Comparison of ENCODE assay signal across 9 cellular contexts in the genomic region with DNA sequence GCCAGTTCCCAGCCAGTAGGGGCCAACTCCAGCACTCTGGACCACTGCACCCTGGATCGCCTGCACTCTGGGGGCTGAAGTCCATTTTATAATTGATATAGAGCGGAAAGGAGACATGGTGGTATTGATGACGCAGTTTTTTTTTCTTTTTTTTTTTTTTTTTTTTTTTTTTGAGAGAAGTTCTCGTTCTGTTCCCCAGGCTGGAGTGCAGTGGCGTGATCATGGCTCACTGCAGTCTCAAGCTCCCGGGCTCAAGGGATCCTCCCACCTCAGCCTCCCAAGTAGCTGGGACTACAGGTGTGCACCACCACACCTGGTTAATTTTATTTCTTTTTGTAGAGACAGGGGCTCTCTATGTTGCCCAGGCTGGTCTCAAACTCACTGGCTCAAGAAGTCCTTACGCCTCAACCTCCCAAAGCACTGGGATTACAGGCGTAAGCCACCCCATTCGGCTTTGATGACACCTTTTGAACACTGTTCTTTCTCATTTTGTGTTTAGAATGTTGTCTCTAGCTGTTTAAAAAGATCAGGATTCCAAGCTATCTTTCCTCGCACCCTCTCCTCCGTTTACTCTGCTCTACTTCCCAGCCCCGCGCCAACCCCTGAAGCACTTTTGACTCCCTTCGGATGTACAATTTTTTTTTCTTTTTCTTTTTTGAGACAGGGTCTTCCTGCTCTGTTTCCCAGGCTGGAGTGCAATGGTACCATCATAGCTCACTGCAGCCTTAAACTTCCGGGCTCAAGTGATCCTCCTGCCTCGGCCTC. TPM values are rescaled to one million over a fixed set of nuclear protein-coding genes. Genes with fewer than 3 reads are reported as not detected.
DNase-seq lines count a peak whose midpoint lies in the region; TF ChIP-seq lines count a peak whose summit lies in the region.
"Had no signal": no experiment of that assay in that cellular context is flagged by ENCODE, and none has a peak within 500 bp of the region (broad histone marks: within the 10 kb centered on the region; RNA-seq: fewer than 3 reads in every experiment).

No MANE protein-coding gene starts in this region.

- H3K9me3 Mint-ChIP-seq in T-helper 1 cell treated with Interleukin-12 subunit alpha and Interleukin-12 subunit beta and Interleukin-4 antibody, amounts not matched to agents 30 μg/mL and 1 μg/mL, for 36 hours, result no peaks in the 10 kb centered on the region
- no peaks in the 10 kb centered on the region for H3K9me3 Mint-ChIP-seq in activated CD4-positive, alpha-beta memory T cell treated with anti-CD3 and anti-CD28 coated beads, Interleukin-2, amount 10 ng/mL, durations not matched to agents 7 days and 5 days
- peaks cover 0 to 2% (median 0%) of the 10 kb centered on the region in 6 donors for H3K9me3 Mint-ChIP-seq in immature natural killer cell
- no peaks in the 10 kb centered on the region for H3K9me3 Mint-ChIP-seq in endothelial cell (ENCODE audit: unreplicated experiment)

- no peak for DNase-seq in T-helper 1 cell
- DNase-seq in activated CD4-positive, alpha-beta memory T cell treated with anti-CD3 and anti-CD28 coated beads, Interleukin-2, amount 10 ng/mL, durations not matched to agents 7 days and 5 days, result no peak
- DNase-seq in immature natural killer cell, result no peak
- no peak for DNase-seq in AG08395 (ENCODE audit: low spot score)
- DNase-seq in endothelial cell (ENCODE audit: low spot score), result no peak
- DNase-seq in WERI-Rb-1, result no peak

- peak overlapping the region; percentile 30 to 82 (median 73) for H3K4me3 ChIP-seq in subcutaneous abdominal adipose tissue (ENCODE audit: low read depth in 1 of 5, low read length in 5 of 5)
- no peak overlapping the region for H3K4me3 ChIP-seq in WERI-Rb-1 (ENCODE audit: low read depth, low read length)

- peak overlapping the region; percentile 99 for H3K27ac Mint-ChIP-seq in T-helper 1 cell treated with Interleukin-12 subunit alpha and Interleukin-12 subunit beta and Interleukin-4 antibody, amounts not matched to agents 30 μg/mL and 1 μg/mL, for 36 hours
- peak overlapping the region; percentile 97 for H3K27ac Mint-ChIP-seq in activated CD4-positive, alpha-beta memory T cell treated with anti-CD3 and anti-CD28 coated beads, Interleukin-2, amount 10 ng/mL, durations not matched to agents 7 days and 5 days
- H3K27ac Mint-ChIP-seq in immature natural killer cell (peak overlapping the region; percentile 94 to 99 (median 96)), endothelial cell (ENCODE audit: unreplicated experiment) (no peak overlapping the region)

- no peak for TF ChIP-seq CTCF in endothelial cell (IDR thresholded peaks at IDR 0.05; ENCODE audit: unreplicated experiment)
- no peak for TF ChIP-seq CTCF in WERI-Rb-1 (IDR thresholded peaks at IDR 0.05; ENCODE audit: low read depth, low read length)

- H3K36me3 Mint-ChIP-seq in T-helper 1 cell treated with Interleukin-12 subunit alpha and Interleukin-12 subunit beta and Interleukin-4 antibody, amounts not matched to agents 30 μg/mL and 1 μg/mL, for 36 hours (ENCODE audit: low read depth), result peaks cover 36% of the 10 kb centered on the region
- H3K36me3 Mint-ChIP-seq in activated CD4-positive, alpha-beta memory T cell treated with anti-CD3 and anti-CD28 coated beads, Interleukin-2, amount 10 ng/mL, durations not matched to agents 7 days and 5 days (ENCODE audit: low read depth), result peaks cover 56% of the 10 kb centered on the region
- H3K36me3 Mint-ChIP-seq in immature natural killer cell, result peaks cover 5 to 18% (median 18%) of the 10 kb centered on the region in 3 donors
- H3K36me3 Mint-ChIP-seq in endothelial cell (ENCODE audit: low read depth, unreplicated experiment), result no peaks in the 10 kb centered on the region

- H3K27me3 ChIP-seq in subcutaneous abdominal adipose tissue (ENCODE audit: control insufficient read depth in 5 of 5, insufficient read depth in 4 of 5, low read length in 5 of 5), result peaks cover 0 to 5% (median 0%) of the 10 kb centered on the region in 5 donors
- no peaks in the 10 kb centered on the region for H3K27me3 ChIP-seq in WERI-Rb-1 (ENCODE audit: insufficient read depth, low read depth, severe bottlenecking)

- peaks cover 13 to 56% (median 37%) of the 10 kb centered on the region in 5 donors for H3K4me1 ChIP-seq in subcutaneous abdominal adipose tissue (ENCODE audit: control insufficient read depth in 5 of 5, insufficient read depth in 5 of 5, low read length in 5 of 5)

- H3K4me1 Mint-ChIP-seq in T-helper 1 cell treated with Interleukin-12 subunit alpha and Interleukin-12 subunit beta and Interleukin-4 antibody, amounts not matched to agents 30 μg/mL and 1 μg/mL, for 36 hours (ENCODE audit: low read depth), result peaks cover 57% of the 10 kb centered on the region
- H3K4me1 Mint-ChIP-seq in activated CD4-positive, alpha-beta memory T cell treated with anti-CD3 and anti-CD28 coated beads, Interleukin-2, amount 10 ng/mL, durations not matched to agents 7 days and 5 days, result peaks cover 62% of the 10 kb centered on the region
- H3K4me1 Mint-ChIP-seq in immature natural killer cell (peaks cover 25 to 36% of the 10 kb centered on the region in 2 donors), endothelial cell (ENCODE audit: unreplicated experiment) (no peaks in the 10 kb centered on the region)

- POLR2A ChIA-PET in activated CD4-positive, alpha-beta memory T cell treated with anti-CD3 and anti-CD28 coated beads, Interleukin-2, amount 10 ng/mL, durations not matched to agents 7 days and 5 days (lab: Charles Lee), result interaction anchor here (1.0 to 5.8 kb wide), 11 partner anchors 9 to 871 kb away, joined by 3 to 116 read pairs (median 6); a partner anchor contains a TSS

- no peaks in the 10 kb centered on the region for H3K9me3 ChIP-seq in subcutaneous abdominal adipose tissue (ENCODE audit: control insufficient read depth in 5 of 5, low read length in 5 of 5)
- H3K9me3 ChIP-seq in WERI-Rb-1 (ENCODE audit: severe bottlenecking), result no peaks in the 10 kb centered on the region

- peak overlapping the region; percentile 84 for H3K27ac ChIP-seq in subcutaneous abdominal adipose tissue (ENCODE audit: low read depth, low read length)
- H3K27ac ChIP-seq in WERI-Rb-1, result no peak overlapping the region
- H3K27ac ChIP-seq: 22Rv1 had no signal

- CTCF ChIA-PET in activated CD4-positive, alpha-beta memory T cell treated with anti-CD3 and anti-CD28 coated beads, Interleukin-2, amount 10 ng/mL, durations not matched to agents 7 days and 5 days (lab: Charles Lee), result interaction anchor here (0.6 to 3.1 kb wide), 3 partner anchors 62 to 129 kb away, joined by 4 to 10 read pairs (median 5); a partner anchor contains a TSS

- no peaks in the 10 kb centered on the region for H3K27me3 Mint-ChIP-seq in T-helper 1 cell treated with Interleukin-12 subunit alpha and Interleukin-12 subunit beta and Interleukin-4 antibody, amounts not matched to agents 30 μg/mL and 1 μg/mL, for 36 hours (ENCODE audit: low read depth)
- H3K27me3 Mint-ChIP-seq in activated CD4-positive, alpha-beta memory T cell treated with anti-CD3 and anti-CD28 coated beads, Interleukin-2, amount 10 ng/mL, durations not matched to agents 7 days and 5 days, result no peaks in the 10 kb centered on the region
- H3K27me3 Mint-ChIP-seq in immature natural killer cell (ENCODE audit: low read depth in 3 of 3) (peaks cover 7 to 16% (median 15%) of the 10 kb centered on the region in 3 donors), endothelial cell (ENCODE audit: unreplicated experiment) (peaks cover 8% of the 10 kb centered on the region)

- peak overlapping the region; percentile 93 for H3K4me3 Mint-ChIP-seq in T-helper 1 cell treated with Interleukin-12 subunit alpha and Interleukin-12 subunit beta and Interleukin-4 antibody, amounts not matched to agents 30 μg/mL and 1 μg/mL, for 36 hours
- peak overlapping the region; percentile 94 for H3K4me3 Mint-ChIP-seq in activated CD4-positive, alpha-beta memory T cell treated with anti-CD3 and anti-CD28 coated beads, Interleukin-2, amount 10 ng/mL, durations not matched to agents 7 days and 5 days
- H3K4me3 Mint-ChIP-seq in immature natural killer cell (peak overlapping the region; percentile 86 to 95 (median 93)), endothelial cell (ENCODE audit: unreplicated experiment) (no peak overlapping the region)

- peaks cover 0 to 11% (median 0%) of the 10 kb centered on the region in 5 donors for H3K36me3 ChIP-seq in subcutaneous abdominal adipose tissue (ENCODE audit: control insufficient read depth in 5 of 5, insufficient read depth in 5 of 5, low read length in 5 of 5)
- H3K36me3 ChIP-seq in WERI-Rb-1, result no peaks in the 10 kb centered on the region

- H3K9ac ChIP-seq in subcutaneous abdominal adipose tissue (ENCODE audit: low read length in 5 of 5), result peak overlapping the region in 4 of 5 donors; percentile 14 to 74 (median 64)

RNA-seq across cellular contexts. Expression of a gene that starts 1.0 kb away (rescaled TPM):
- total RNA-seq in activated CD4-positive, alpha-beta memory T cell treated with anti-CD3 and anti-CD28 coated beads, Interleukin-2, amount 10 ng/mL, durations not matched to agents 7 days and 5 days, result 100 to 1,000 TPM; 167 to 171 TPM
- 10 to 100 TPM in 2 of 3 donors, 1 to 10 TPM in 1; 4.0 to 24.2 (median 11.1) TPM for polyA plus RNA-seq in immature natural killer cell
- 5.4 TPM for total RNA-seq in endothelial cell (ENCODE audit: unreplicated experiment)

RNA-seq across cellular contexts. Expression of a gene that starts 46.2 kb away (rescaled TPM):
- total RNA-seq in activated CD4-positive, alpha-beta memory T cell treated with anti-CD3 and anti-CD28 coated beads, Interleukin-2, amount 10 ng/mL, durations not matched to agents 7 days and 5 days, result not detected
- polyA plus RNA-seq in immature natural killer cell, result not detected
- 0.33 TPM for total RNA-seq in endothelial cell (ENCODE audit: unreplicated experiment)

Comparison
In these comparisons a context has a peak if more than half of its experiments do, and no peak if none do; other contexts are left out.
1. RNA of a gene that starts 1.0 kb away (total RNA-seq): 167 to 171 TPM in activated CD4-positive, alpha-beta memory T cell treated with anti-CD3 and anti-CD28 coated beads, Interleukin-2, amount 10 ng/mL, durations not matched to agents 7 days and 5 days; 5.4 TPM in endothelial cell (single experiment); every median in the first group is over 10 times any median in the second.